In the genomic region with DNA sequence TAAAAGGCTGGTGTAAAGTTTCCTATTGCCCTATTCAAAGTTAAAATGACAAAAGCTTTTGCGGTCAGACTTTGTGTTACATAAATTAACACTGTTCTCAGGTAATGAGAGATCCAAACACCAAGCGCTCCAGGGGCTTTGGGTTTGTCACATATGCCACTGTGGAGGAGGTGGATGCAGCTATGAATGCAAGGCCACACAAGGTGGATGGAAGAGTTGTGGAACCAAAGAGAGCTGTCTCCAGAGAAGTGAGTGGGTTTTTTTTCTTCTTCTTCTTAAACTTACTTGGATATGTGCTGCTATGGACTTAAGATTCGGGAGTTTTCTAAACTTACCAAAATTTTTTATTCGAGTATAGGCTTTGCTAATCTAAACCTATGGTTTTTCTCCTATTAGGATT, we compare ENCODE assay signal across 9 cellular contexts. TPM values are rescaled to one million over a fixed set of nuclear protein-coding genes. Genes with fewer than 3 reads are reported as not detected.
DNase-seq lines count a peak whose midpoint lies in the region; ATAC-seq and TF ChIP-seq lines count a peak whose summit lies in the region.
"Not testable (repeated sequence)": the region's sequence is repeated elsewhere in the genome, so short reads cannot be mapped to it uniquely, and the experiment has no call there.
"Had no signal": no experiment of that assay in that cellular context is flagged by ENCODE, and none has a peak within 500 bp of the region (broad histone marks: within the 10 kb centered on the region; RNA-seq: fewer than 3 reads in every experiment).

No MANE protein-coding gene starts in this region.

- BruUV-seq in mammary epithelial cell (replicated peaks; lab: Mats Ljungman, UMichigan): not testable (repeated sequence)

- in situ Hi-C loops in mammary epithelial cell (cut with MboI; ENCODE audit: low sequenced_read_pairs in 2 of 2); transverse colon (cut with MboI; ENCODE audit: low pct_ligation_motif_present in 1 of 4, low pct_unique_long_range_greater_than_20kb in 1 of 4, low sequenced_read_pairs in 3 of 4): not testable (repeated sequence)

- ATAC-seq in CD4-positive, alpha-beta T cell (ENCODE audit: poor library complexity): not testable (repeated sequence)

- H3K36me3 Mint-ChIP-seq in CD4-positive, alpha-beta T cell (ENCODE audit: low read depth): not testable (repeated sequence)

- peaks cover 81% of the 10 kb centered on the region for H3K79me2 ChIP-seq in mammary epithelial cell (ENCODE audit: insufficient read depth, low read length)

- CTCF ChIA-PET in CD4-positive, alpha-beta T cell (lab: Charles Lee): interaction anchor here (0.8 to 1.1 kb wide), 4 partner anchors 14 to 87 kb away, joined by 3 to 4 read pairs (median 3); no protein-coding TSS in a partner anchor
- CTCF ChIA-PET in mammary epithelial cell (lab: Charles Lee; ENCODE audit: low non-redundant PET): not testable (repeated sequence)

- peak overlapping the region; percentile 99 for H3K9ac ChIP-seq in mammary epithelial cell (ENCODE audit: insufficient read depth, low read length)

- WGBS in mammary epithelial cell (ENCODE audit: low coverage, missing lambda C conversion rate): 0% methylated on average over 4 of the region's 4 CpGs
- 11 to 12% methylated on average over 4 of the region's 4 CpGs for WGBS in lower leg skin, 2 donors
- 5% methylated on average over 4 of the region's 4 CpGs for WGBS in prostate gland
- 0 to 7% methylated on average over 2 to 4 of the region's 4 CpGs for WGBS in transverse colon (ENCODE audit: low coverage in 1 of 2), 2 donors

- H3K4me1 Mint-ChIP-seq in CD4-positive, alpha-beta T cell (ENCODE audit: low read depth): peaks cover 16% of the 10 kb centered on the region

- H2AFZ ChIP-seq in mammary epithelial cell (ENCODE audit: low read depth, low read length): not testable (repeated sequence)

- H3K4me3 ChIP-seq in HL-60 (replicated peaks; ENCODE audit: insufficient read depth, low read length): peak overlapping the region; percentile 71
- peak overlapping the region; percentile 59 to 93 (median 83) for H3K4me3 ChIP-seq in mammary epithelial cell (replicated peaks in 1 of 3; ENCODE audit: insufficient read depth in 1 of 3, low read depth in 2 of 3, low read length in 3 of 3)
- peak overlapping the region; percentile 99 for H3K4me3 ChIP-seq in fibroblast of villous mesenchyme (ENCODE audit: low read depth, low read length)
- peak overlapping the region; percentile 78 for H3K4me3 ChIP-seq in lower leg skin (ENCODE audit: low read depth, poor library complexity, severe bottlenecking)
- H3K4me3 ChIP-seq in prostate gland: peak overlapping the region; percentile 72 to 77
- peak overlapping the region; percentile 54 to 90 (median 77) for H3K4me3 ChIP-seq in transverse colon

- H3K36me3 ChIP-seq in mammary epithelial cell (ENCODE audit: insufficient read depth, low read length) (peaks cover 39% of the 10 kb centered on the region), prostate gland (peaks cover 9 to 11% of the 10 kb centered on the region in 2 donors), transverse colon (peaks cover 0 to 35% (median 16%) of the 10 kb centered on the region in 4 donors)

- H3K4me1 ChIP-seq in mammary epithelial cell (ENCODE audit: insufficient read depth, low read length) (peaks cover 29% of the 10 kb centered on the region), transverse colon (peaks cover 55 to 73% (median 66%) of the 10 kb centered on the region in 4 donors)
- H3K4me1 ChIP-seq in prostate gland (replicated peaks): not testable (repeated sequence)

- not testable (repeated sequence) for H3K9me3 ChIP-seq in CD4-positive, alpha-beta T cell (ENCODE audit: control insufficient read depth, low read length); mammary epithelial cell (replicated peaks; ENCODE audit: insufficient read depth, low read length); prostate gland; transverse colon

- peak overlapping the region; percentile 80 for H3K4me2 ChIP-seq in mammary epithelial cell (ENCODE audit: insufficient read depth, low read depth, low read length)

- POLR2A ChIA-PET in CD4-positive, alpha-beta T cell (lab: Charles Lee): interaction anchor here (0.6 to 3.4 kb wide), 6 partner anchors 10 to 76 kb away, joined by 3 to 82 read pairs (median 42); partner anchors contain the start of gene COPZ1

- not testable (repeated sequence) for H3K27ac Mint-ChIP-seq in CD4-positive, alpha-beta T cell

- not testable (repeated sequence) for H3K9me3 Mint-ChIP-seq in CD4-positive, alpha-beta T cell

- H4K20me1 ChIP-seq in mammary epithelial cell (ENCODE audit: insufficient read depth, low read length): peaks cover 16% of the 10 kb centered on the region

- not testable (repeated sequence) for H3K27me3 Mint-ChIP-seq in CD4-positive, alpha-beta T cell

- DNase-seq in CD4-positive, alpha-beta T cell; HL-60 (ENCODE audit: low read depth in 1 of 2, low spot score in 1 of 2); mammary epithelial cell; fibroblast of villous mesenchyme (ENCODE audit: low read depth); lower leg skin (ENCODE audit: low spot score in 2 of 2); prostate gland (ENCODE audit: low spot score); transverse colon: not testable (repeated sequence)

- TF ChIP-seq POLR2A in lower leg skin (IDR thresholded peaks at IDR 0.05); prostate gland (IDR thresholded peaks at IDR 0.05); transverse colon (IDR thresholded peaks at IDR 0.05): not testable (repeated sequence)

- dilution Hi-C loops in mammary epithelial cell (cut with HindIII; ENCODE audit: low sequenced_read_pairs): not testable (repeated sequence)

- H3K27ac ChIP-seq in CD4-positive, alpha-beta T cell (ENCODE audit: low read depth, low read length): peak overlapping the region; percentile 93
- H3K27ac ChIP-seq in HL-60 (replicated peaks) (peak overlapping the region; percentile 99), mammary epithelial cell (ENCODE audit: insufficient read depth, low read depth, low read length) (peak overlapping the region; percentile 98), prostate gland (peak overlapping the region; percentile 92 to 93), transverse colon (peak overlapping the region; percentile 86 to 95 (median 92))

- not testable (repeated sequence) for H3K27me3 ChIP-seq in CD4-positive, alpha-beta T cell (ENCODE audit: control insufficient read depth, insufficient read depth, low read length); HL-60 (ENCODE audit: insufficient read depth, poor library complexity, severe bottlenecking); mammary epithelial cell (ENCODE audit: insufficient read depth, low read length); prostate gland (replicated peaks; ENCODE audit: insufficient read depth); transverse colon

- TF ChIP-seq CTCF in CD4-positive, alpha-beta T cell (IDR thresholded peaks at IDR 0.05); HL-60 (IDR thresholded peaks at IDR 0.05; ENCODE audit: insufficient read depth, low read length); mammary epithelial cell (conservative IDR thresholded peaks at IDR 0.05 in 1 of 2, IDR thresholded peaks at IDR 0.05 in 1 of 2; ENCODE audit: extremely low read depth in 1 of 2, insufficient read depth in 1 of 2, low read depth in 1 of 2, low read length in 2 of 2); fibroblast of villous mesenchyme (IDR thresholded peaks at IDR 0.05; ENCODE audit: insufficient read depth, low read depth, low read length); lower leg skin (IDR thresholded peaks at IDR 0.05); prostate gland (IDR thresholded peaks at IDR 0.05); transverse colon (IDR thresholded peaks at IDR 0.05): not testable (repeated sequence)

- not testable (repeated sequence) for TF ChIP-seq EP300 in transverse colon (IDR thresholded peaks at IDR 0.05; ENCODE audit: low read depth)

- not testable (repeated sequence) for H3K4me3 Mint-ChIP-seq in CD4-positive, alpha-beta T cell

- intact Hi-C loops in CD4-positive, alpha-beta T cell (cut with DNase I, micrococcal nuclease): loop anchor here (2.0 kb wide), 2 partner anchors 43 to 77 kb away; partner anchors contain the start of gene COPZ1 (in 1 of the 2)
- intact Hi-C loops in mammary epithelial cell (cut with micrococcal nuclease) (loop anchor here (2.0 kb wide), 1 partner anchor 263 kb away; no protein-coding TSS in a partner anchor), prostate gland (cut with DNase I) (loop anchor here (5.0 kb wide), 3 partner anchors 34 to 76 kb away; partner anchors contain the start of gene COPZ1)
- intact Hi-C loops in lower leg skin (cut with DNase I; ENCODE audit: low total_unique reads); transverse colon (cut with DNase I; ENCODE audit: low total_unique reads): not testable (repeated sequence)

RNA-seq across cellular contexts. Expression of gene HNRNPA1, which starts 1.2 kb away (rescaled TPM):
- total RNA-seq in CD4-positive, alpha-beta T cell: 1,000 to 10,000 TPM; 1,969 to 1,994 TPM
- 562 TPM for polyA plus RNA-seq in PFSK-1 (2012; ENCODE audit: insufficient read length, low read depth)
- total RNA-seq in mammary epithelial cell: 1,000 to 10,000 TPM in 1 of 2 donors, 100 to 1,000 TPM in 1; 216 to 1,018 TPM
- 973 TPM for polyA plus RNA-seq in mammary epithelial cell
- 602 TPM for polyA minus RNA-seq in mammary epithelial cell
- total RNA-seq in fibroblast of villous mesenchyme: 242 and 251 TPM in 2 replicates
- total RNA-seq in lower leg skin: 100 to 1,000 TPM; 246 to 840 (median 399) TPM
- 100 to 1,000 TPM; 419 to 726 TPM for total RNA-seq in prostate gland
- total RNA-seq in transverse colon: 100 to 1,000 TPM; 104 to 747 (median 326) TPM

RNA-seq across cellular contexts. Expression of gene CBX5, which starts 1.8 kb away (rescaled TPM):
- 10 to 100 TPM; 38.8 to 38.9 TPM for total RNA-seq in CD4-positive, alpha-beta T cell
- polyA plus RNA-seq in PFSK-1 (2012; ENCODE audit: insufficient read length, low read depth): 9.5 TPM
- total RNA-seq in mammary epithelial cell: 10 to 100 TPM; 37.2 to 68.1 TPM
- 26.9 TPM for polyA plus RNA-seq in mammary epithelial cell
- 126 TPM for polyA minus RNA-seq in mammary epithelial cell
- total RNA-seq in fibroblast of villous mesenchyme: 50.9 and 68.7 TPM in 2 replicates
- 10 to 100 TPM; 13.2 to 26.4 (median 20.4) TPM for total RNA-seq in lower leg skin
- 10 to 100 TPM; 49.9 to 52.8 TPM for total RNA-seq in prostate gland
- 10 to 100 TPM; 18.9 to 28.8 (median 22.8) TPM for total RNA-seq in transverse colon

RNA-seq across cellular contexts. Expression of gene NFE2, which starts 19.1 kb away (rescaled TPM):
- under 1 TPM in 1 of 2 experiments, not detected in 1; 0.20 TPM for total RNA-seq in CD4-positive, alpha-beta T cell
- polyA plus RNA-seq in PFSK-1 (2012; ENCODE audit: insufficient read length, low read depth): not detected
- total RNA-seq in mammary epithelial cell: under 1 TPM; 0.26 to 0.67 TPM
- 0.54 TPM for polyA plus RNA-seq in mammary epithelial cell
- not detected for polyA minus RNA-seq in mammary epithelial cell
- under 0.01 and 0.43 TPM in 2 replicates for total RNA-seq in fibroblast of villous mesenchyme
- total RNA-seq in lower leg skin: 10 to 100 TPM in 2 of 4 donors, 1 to 10 TPM in 2; 2.5 to 18.6 (median 8.1) TPM
- total RNA-seq in prostate gland: 1 to 10 TPM in 1 of 2 donors, not detected in 1; 1.1 TPM
- total RNA-seq in transverse colon: not detected
- total RNA-seq: neural crest cell had no signal

RNA-seq across cellular contexts. Expression of gene COPZ1, which starts 43.2 kb away (rescaled TPM):
- total RNA-seq in CD4-positive, alpha-beta T cell: 10 to 100 TPM; 31.2 to 33.9 TPM
- polyA plus RNA-seq in PFSK-1 (2012; ENCODE audit: insufficient read length, low read depth): 111 TPM
- total RNA-seq in mammary epithelial cell (100 to 1,000 TPM; 113 to 155 TPM), fibroblast of villous mesenchyme (95.0 and 139 TPM in 2 replicates), lower leg skin (10 to 100 TPM; 55.6 to 86.5 (median 69.4) TPM), prostate gland (100 to 1,000 TPM in 1 of 2 donors, 10 to 100 TPM in 1; 83.1 to 192 TPM), transverse colon (10 to 100 TPM; 25.8 to 79.6 (median 63.6) TPM)
- polyA plus RNA-seq in mammary epithelial cell: 172 TPM
- polyA minus RNA-seq in mammary epithelial cell: 168 TPM
